ENCODE assay signal across 10 cellular contexts in the genomic region with DNA sequence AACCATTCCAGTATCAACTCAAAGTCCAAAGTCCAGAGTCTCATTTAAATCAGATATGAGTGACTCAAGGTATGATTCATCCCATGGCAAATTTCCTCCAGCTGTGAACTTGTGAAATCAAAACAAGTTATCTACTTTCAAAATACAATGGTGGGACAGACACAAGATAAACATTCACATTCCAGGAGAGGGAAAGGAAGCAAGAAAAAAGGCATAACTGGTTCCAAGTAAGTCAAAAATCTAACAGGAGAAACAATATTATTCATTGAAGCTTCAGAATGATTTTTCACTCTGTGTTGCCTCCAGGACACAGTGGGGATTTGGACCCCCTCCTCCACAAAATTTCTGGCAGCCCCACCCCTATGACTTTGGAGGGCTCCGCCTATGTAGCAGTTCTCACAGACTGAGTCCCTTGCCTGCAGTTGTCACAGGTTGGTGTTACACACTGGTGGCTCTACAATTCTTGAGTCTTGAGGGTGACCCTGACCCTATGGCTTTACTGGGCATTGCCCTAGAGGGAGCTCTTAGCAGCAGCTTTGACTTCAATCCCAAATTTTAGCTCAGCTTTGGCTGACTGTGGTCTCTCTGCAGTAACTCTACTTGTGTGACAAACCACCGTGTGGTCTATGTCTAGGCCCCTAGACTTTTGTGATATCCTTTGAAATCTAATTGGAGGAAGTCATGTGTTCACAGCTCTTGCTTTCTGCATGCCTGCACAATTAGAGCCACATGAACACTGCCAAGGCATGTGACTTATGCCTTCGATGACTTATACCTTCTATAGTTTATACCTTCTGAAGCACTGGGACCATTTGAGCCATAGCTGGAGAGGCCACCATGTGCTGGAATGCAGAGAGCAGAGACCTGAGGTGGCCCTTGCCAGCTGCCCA.
DNase-seq lines count a peak whose midpoint lies in the region; ATAC-seq and TF ChIP-seq lines count a peak whose summit lies in the region.
"Had no signal": no experiment of that assay in that cellular context is flagged by ENCODE, and none has a peak within 500 bp of the region (broad histone marks: within the 10 kb centered on the region; RNA-seq: fewer than 3 reads in every experiment).

No MANE protein-coding gene starts in this region.

- H3K4me3 ChIP-seq in body of pancreas = no peak overlapping the region
- no peak overlapping the region for H3K4me3 ChIP-seq in left ventricle myocardium inferior
- H3K4me3 ChIP-seq: HAP-1 had no signal

- H3K27me3 ChIP-seq in body of pancreas (no peaks in the 10 kb centered on the region), left ventricle myocardium inferior (ENCODE audit: low read depth) (no peaks in the 10 kb centered on the region)

- TF ChIP-seq CTCF in body of pancreas (IDR thresholded peaks at IDR 0.05) (no peak), left ventricle myocardium inferior (IDR thresholded peaks at IDR 0.05; ENCODE audit: borderline replicate concordance) (no peak)

- peak; percentile 36 for DNase-seq in M059J (ENCODE audit: low read depth)
- DNase-seq in body of pancreas = peak in 2 of 4 donors; percentile 21 to 50
- DNase-seq in left ventricle myocardium inferior = no peak
- DNase-seq in stromal cell of bone marrow (ENCODE audit: low read depth) = peak; percentile 36
- no peak for DNase-seq in NCI-H1930 (lab: John Stamatoyannopoulos, UW)
- DNase-seq in UCSD-AML1 (lab: John Stamatoyannopoulos, UW; ENCODE audit: unreplicated experiment) = no peak
- no peak for DNase-seq in amygdala (lab: John Stamatoyannopoulos, UW)
- DNase-seq: activated CD4-positive, alpha-beta T cell treated with anti-CD3 and anti-CD28 coated beads, Interleukin-2, amount 10 ng/mL, durations not matched to agents 24 days and 14 days; NCI-H2029 had no signal

- intact Hi-C loops in body of pancreas (cut with DNase I) (no loop called here), left ventricle myocardium inferior (cut with micrococcal nuclease) (no loop called here)

- H3K4me1 ChIP-seq in body of pancreas (peaks cover 13% of the 10 kb centered on the region), left ventricle myocardium inferior (peaks cover 18% of the 10 kb centered on the region)
- H3K4me1 ChIP-seq: HAP-1 had no signal

- 86 to 100% methylated on average over 2 to 3 of the region's 3 CpGs for WGBS in body of pancreas, 2 donors

- H3K27ac ChIP-seq in body of pancreas (peak overlapping the region in 2 of 4 donors; percentile 39 to 49), left ventricle myocardium inferior (replicated peaks) (peak overlapping the region; percentile 76)

- peak; percentile 79 for ATAC-seq in body of pancreas

- H3K9me3 ChIP-seq in body of pancreas (no peaks in the 10 kb centered on the region), left ventricle myocardium inferior (replicated peaks) (peaks cover 16% of the 10 kb centered on the region)
- H3K9me3 ChIP-seq: HAP-1 had no signal

- no peaks in the 10 kb centered on the region for H3K36me3 ChIP-seq in body of pancreas (replicated peaks in 1 of 2; ENCODE audit: insufficient read depth in 1 of 2, low read depth in 2 of 2)
- no peaks in the 10 kb centered on the region for H3K36me3 ChIP-seq in left ventricle myocardium inferior
- H3K36me3 ChIP-seq: HAP-1 had no signal

- no peak for TF ChIP-seq POLR2A in body of pancreas (IDR thresholded peaks at IDR 0.05)

Comparison
In these comparisons a context has a peak if more than half of its experiments do, and no peak if none do; other contexts are left out.
1. DNase-seq: peak in M059J (single experiment) and stromal cell of bone marrow (single experiment); none in left ventricle myocardium inferior (single experiment), NCI-H1930 (0 of 2), UCSD-AML1 (single experiment) and amygdala (0 of 56).